Comparison of ENCODE assay signal across 8 cellular contexts in genomic region chr17:75589017-75589918, GRCh38. TPM values are rescaled to one million over a fixed set of nuclear protein-coding genes. Genes with fewer than 3 reads are reported as not detected.
A peak's percentile ranks its signal among the peaks of the same experiment; 100 is the strongest.
DNase-seq lines count a peak whose midpoint lies in the region; ATAC-seq, FAIRE-seq and TF ChIP-seq lines count a peak whose summit lies in the region.

No MANE protein-coding gene starts in this region.

- WGBS in HepG2 (ENCODE audit: low lambda C conversion rate) = 20% methylated on average over 80 of the region's 99 CpGs

- intact Hi-C loops in HepG2 (cut with micrococcal nuclease; ENCODE audit: unreplicated experiment) = loop anchor here (5.0 kb wide), 1 partner anchor 62 kb away; the partner anchor contains the start of gene LLGL2

- no peak for FAIRE-seq in HepG2 (lab: Jason Lieb, UNC)

- H3K79me2 ChIP-seq in HepG2 (ENCODE audit: insufficient read depth, low read length) = no peaks in the 10 kb centered on the region

- no peaks in the 10 kb centered on the region for H3K36me3 ChIP-seq in HepG2 (replicated peaks in 1 of 2; ENCODE audit: control insufficient read depth in 1 of 2, insufficient read depth in 2 of 2, low read length in 2 of 2)

- BruUV-seq in HepG2 (replicated peaks; lab: Mats Ljungman, UMichigan) = no TSS peak

- H3K4me3 ChIP-seq in AG09309 (ENCODE audit: control insufficient read depth, low read depth, low read length) (peak overlapping the region; percentile 43), HepG2 (replicated peaks in 1 of 3; ENCODE audit: insufficient read depth in 1 of 3, low read depth in 2 of 3, low read length in 3 of 3) (peak overlapping the region; percentile 36 to 75 (median 72); a peak in 5 of 6 replicates)

- TF ChIP-seq CTCF in AG09309 (IDR thresholded peaks at IDR 0.05; ENCODE audit: control insufficient read depth, insufficient read depth, low read depth, low read length, missing control alignments) (peak; percentile 70), HepG2 (CRISPR knock-in tag; IDR thresholded peaks at IDR 0.05) (peak; percentile 69)

- in situ Hi-C loops in HepG2 (cut with HindIII; ENCODE audit: extremely low pct_ligation_motif_present, low pct_unique_long_range_greater_than_20kb) = no loop called here

- TF ChIP-seq POLR2A in HepG2 (IDR thresholded peaks at IDR 0.05; ENCODE audit: insufficient read depth in 1 of 2, low read depth in 2 of 2, low read length in 2 of 2) = peak in 1 of 2 experiments; percentile 72; a peak in 1 of 4 replicates

- TF ChIP-seq RAD21 in HepG2 (CRISPR knock-in tag; IDR thresholded peaks at IDR 0.05) = peak; percentile 81

- H3K9ac ChIP-seq in HepG2 (ENCODE audit: insufficient read depth, low read depth, low read length) = peak overlapping the region; percentile 57

- DNase-seq in AG09309 (ENCODE audit: low read depth) (peak; percentile 28), NCI-H526 treated with DMSO at 0.1 percent for 48 hours (lab: John Stamatoyannopoulos, UW) (peak; percentile 75), dermis blood vessel endothelial cell (peak; percentile 84), HepG2 (ENCODE audit: low spot score) (peak; percentile 78)
- DNase-seq in activated CD4-positive, alpha-beta T cell treated with anti-CD3 and anti-CD28 coated beads, Interleukin-2, amount 50 U/mL, for 48 hours = peak; percentile 99
- peak; percentile 99 for DNase-seq in stimulated activated CD4-positive, alpha-beta T cell treated with anti-CD3 and anti-CD28 coated beads, Interleukin-2, amount 100 ng/mL, for 24 hours

- H3K27ac ChIP-seq in HepG2 (ENCODE audit: extremely low read length, insufficient read depth, low read length) = no peak overlapping the region

- ATAC-seq in GM19043 (IDR thresholded peaks at IDR 0.05; ENCODE audit: low read depth, unreplicated experiment) (peak; percentile 75), HG03521 (IDR thresholded peaks at IDR 0.05; ENCODE audit: unreplicated experiment) (peak; percentile 80), HepG2 (peak; percentile 79)

- peaks cover 40% of the 10 kb centered on the region for H3K4me1 ChIP-seq in HepG2 (ENCODE audit: insufficient read depth, low read length)

- no peaks in the 10 kb centered on the region for H3K9me3 ChIP-seq in HepG2 (ENCODE audit: low read length)

- no peak overlapping the region for H2AFZ ChIP-seq in HepG2 (ENCODE audit: low read length)

- CTCF ChIA-PET in HepG2 (lab: Yijun Ruan, JAX; ENCODE audit: low intra/inter-chr PET ratio, low total read pairs) = interaction anchor here (0.6 to 1.5 kb wide), 6 partner anchors 14 to 160 kb away, joined by 3 to 7 read pairs (median 4); partner anchors contain the start of genes CASKIN2, LLGL2 and TSEN54

- no peaks in the 10 kb centered on the region for H4K20me1 ChIP-seq in HepG2 (ENCODE audit: insufficient read depth, low read length)

- peak overlapping the region; percentile 71 for H3K4me2 ChIP-seq in HepG2 (ENCODE audit: low read depth, low read length)

- POLR2A ChIA-PET in HepG2 (lab: Yijun Ruan, JAX) = interaction anchor here (1.2 kb wide), 1 partner anchor 8 kb away, joined by 3 read pairs; no protein-coding TSS in a partner anchor

- peaks cover 7 to 15% of the 10 kb centered on the region in 2 experiments; a peak in 4 of 5 replicates for H3K27me3 ChIP-seq in HepG2 (ENCODE audit: control insufficient read depth in 1 of 2, insufficient read depth in 2 of 2, low read length in 2 of 2)

- TF ChIP-seq EP300 in HepG2 (IDR thresholded peaks at IDR 0.05; ENCODE audit: low read depth in 2 of 2, low read length in 2 of 2) (0 out of 4 replicates have a peak, but pooled peaks of 1 of the 2 experiments have one; percentile 8), HepG2 (CRISPR knock-in tag; IDR thresholded peaks at IDR 0.05; ENCODE audit: borderline replicate concordance) (no peak)

TF ChIP-seq in HepG2, 621 proteins besides CTCF, POLR2A, EP300 and RAD21 (continues in another document):
- peak; percentile 71; the same call in 1 of the 2 replicates for TF ChIP-seq ZNF772 (CRISPR knock-in tag; IDR thresholded peaks at IDR 0.05)
- peak; percentile 95; the same call in 1 of the 2 replicates for TF ChIP-seq ZBTB38 (CRISPR knock-in tag; IDR thresholded peaks at IDR 0.05)
- TF ChIP-seq ZNF879 (CRISPR knock-in tag; IDR thresholded peaks at IDR 0.05) = no peak
- 0 out of 2 replicates have a peak, but pooled peaks have one; percentile 15 for TF ChIP-seq ATF7-NPFF (CRISPR knock-in tag; IDR thresholded peaks at IDR 0.05; ENCODE audit: low read depth)

RNA-seq across cellular contexts. Expression of gene MYO15B, which starts 1.7 kb away (rescaled TPM):
- total RNA-seq in dermis blood vessel endothelial cell (7.5 and 28.4 TPM in 2 replicates), HepG2 (2016; rRNA removed; fragmentation: Illumina TruSeq; extraction: Trizol) (1.9 and 2.8 TPM in 2 replicates)
- 0.61 and 0.79 TPM in 2 replicates for total RNA-seq in HepG2 (2016; cell fraction: cytosol; rRNA removed; fragmentation: Illumina TruSeq; extraction: Trizol; ENCODE audit: low read depth)
- total RNA-seq in HepG2 (2016; cell fraction: insoluble cytoplasmic fraction; rRNA removed; fragmentation: Illumina TruSeq; extraction: Trizol) = 1.1 and 2.7 TPM in 2 replicates
- total RNA-seq in HepG2 (2016; cell fraction: membrane; rRNA removed; fragmentation: Illumina TruSeq; extraction: Trizol) = 0.83 and 1.2 TPM in 2 replicates
- total RNA-seq in HepG2 (2016; cell fraction: nucleus; rRNA removed; fragmentation: Illumina TruSeq; extraction: Trizol) = 3.0 and 3.8 TPM in 2 replicates
- polyA plus RNA-seq in HepG2 (2011; rRNA removed) = 8.1 and 11.2 TPM in 2 replicates
- 1.6 and 2.5 TPM in 2 replicates for polyA plus RNA-seq in HepG2 (2011; cell fraction: cytosol; rRNA removed)
- polyA plus RNA-seq in HepG2 (2011; cell fraction: nucleus; rRNA removed) = 122 and 144 TPM in 2 replicates
- 9.5 and 12.7 TPM in 2 replicates for polyA plus RNA-seq in HepG2 (2012)
- 0.53 and 1.00 TPM in 2 replicates for polyA plus RNA-seq in HepG2 (2016; cell fraction: cytosol; fragmentation: Illumina TruSeq; extraction: Trizol; ENCODE audit: low read depth)
- polyA plus RNA-seq in HepG2 (2016; cell fraction: insoluble cytoplasmic fraction; fragmentation: Illumina TruSeq; extraction: Trizol; ENCODE audit: low read depth) = 0.63 and 1.4 TPM in 2 replicates
- polyA plus RNA-seq in HepG2 (2016; cell fraction: membrane; fragmentation: Illumina TruSeq; extraction: Trizol; ENCODE audit: low read depth) = 0.49 and 0.86 TPM in 2 replicates
- 12.0 and 13.6 TPM in 2 replicates for polyA plus RNA-seq in HepG2 (2016; cell fraction: nucleus; fragmentation: Illumina TruSeq; extraction: Trizol; ENCODE audit: insufficient read depth, low read depth)
- 7.2 and 13.2 TPM in 2 replicates for polyA minus RNA-seq in HepG2 (2011; rRNA and poly(A)+ RNA removed; ENCODE audit: low replicate concordance)
- polyA minus RNA-seq in HepG2 (2011; cell fraction: cytosol; rRNA and poly(A)+ RNA removed) = 3.0 and 6.8 TPM in 2 replicates
- 16.5 and 25.7 TPM in 2 replicates for polyA minus RNA-seq in HepG2 (2011; cell fraction: nucleus; rRNA and poly(A)+ RNA removed)

RNA-seq across cellular contexts. Expression of gene SMIM5, which starts 44.0 kb away (rescaled TPM):
- total RNA-seq in dermis blood vessel endothelial cell (0.09 TPM in 1 of 2 replicates, not detected in the other), HepG2 (2016; rRNA removed; fragmentation: Illumina TruSeq; extraction: Trizol) (not detected in 2 replicates)
- total RNA-seq in HepG2 (2016; cell fraction: cytosol; rRNA removed; fragmentation: Illumina TruSeq; extraction: Trizol; ENCODE audit: low read depth) = not detected in 2 replicates
- total RNA-seq in HepG2 (2016; cell fraction: insoluble cytoplasmic fraction; rRNA removed; fragmentation: Illumina TruSeq; extraction: Trizol) = 0.09 TPM in 1 of 2 replicates, not detected in the other
- total RNA-seq in HepG2 (2016; cell fraction: membrane; rRNA removed; fragmentation: Illumina TruSeq; extraction: Trizol) = not detected in 2 replicates
- not detected in 2 replicates for total RNA-seq in HepG2 (2016; cell fraction: nucleus; rRNA removed; fragmentation: Illumina TruSeq; extraction: Trizol)
- 0.05 TPM in 1 of 2 replicates, not detected in the other for polyA plus RNA-seq in HepG2 (2011; rRNA removed)
- 0.05 TPM in 1 of 2 replicates, not detected in the other for polyA plus RNA-seq in HepG2 (2011; cell fraction: cytosol; rRNA removed)
- 0.35 and 0.80 TPM in 2 replicates for polyA plus RNA-seq in HepG2 (2011; cell fraction: nucleus; rRNA removed)
- polyA plus RNA-seq in HepG2 (2012) = 0.20 and 0.48 TPM in 2 replicates
- not detected in 2 replicates for polyA plus RNA-seq in HepG2 (2016; cell fraction: cytosol; fragmentation: Illumina TruSeq; extraction: Trizol; ENCODE audit: low read depth)
- polyA plus RNA-seq in HepG2 (2016; cell fraction: insoluble cytoplasmic fraction; fragmentation: Illumina TruSeq; extraction: Trizol; ENCODE audit: low read depth) = 0.14 TPM in 1 of 2 replicates, not detected in the other
- not detected in 2 replicates for polyA plus RNA-seq in HepG2 (2016; cell fraction: membrane; fragmentation: Illumina TruSeq; extraction: Trizol; ENCODE audit: low read depth)
- not detected in 2 replicates for polyA plus RNA-seq in HepG2 (2016; cell fraction: nucleus; fragmentation: Illumina TruSeq; extraction: Trizol; ENCODE audit: insufficient read depth, low read depth)
- polyA minus RNA-seq in HepG2 (2011; rRNA and poly(A)+ RNA removed; ENCODE audit: low replicate concordance) = not detected in 2 replicates
- polyA minus RNA-seq in HepG2 (2011; cell fraction: cytosol; rRNA and poly(A)+ RNA removed) = not detected in 2 replicates
- polyA minus RNA-seq in HepG2 (2011; cell fraction: nucleus; rRNA and poly(A)+ RNA removed) = 0.26 TPM in 1 of 2 replicates, not detected in the other

Comparison
In these comparisons a context has a peak if more than half of its experiments do, and no peak if none do; other contexts are left out.
1. DNase-seq: peak in every context shown above with its lines; median percentile 99 in activated CD4-positive, alpha-beta T cell treated with anti-CD3 and anti-CD28 coated beads, Interleukin-2, amount 50 U/mL, for 48 hours; 99 in stimulated activated CD4-positive, alpha-beta T cell treated with anti-CD3 and anti-CD28 coated beads, Interleukin-2, amount 100 ng/mL, for 24 hours; 84 in dermis blood vessel endothelial cell; 78 in HepG2; 75 in NCI-H526 treated with DMSO at 0.1 percent for 48 hours; 28 in AG09309.